Comparison of ENCODE assay signal across 32 cellular contexts in genomic region chr2:10387033-10387432, GRCh38.
DNase-seq lines count a peak whose midpoint lies in the region; ATAC-seq and TF ChIP-seq lines count a peak whose summit lies in the region.
"Had no signal": no experiment of that assay in that cellular context is flagged by ENCODE, and none has a peak within 500 bp of the region (broad histone marks: within the 10 kb centered on the region; RNA-seq: fewer than 3 reads in every experiment).

No MANE protein-coding gene starts in this region.

- POLR2A ChIA-PET in CD8-positive, alpha-beta T cell (lab: Charles Lee): interaction anchor here (1.1 kb wide), 1 partner anchor 57 kb away, joined by 4 read pairs; no protein-coding TSS in a partner anchor
- POLR2A ChIA-PET in IMR-90 (lab: Charles Lee; ENCODE audit: unreplicated experiment): no interaction called here
- POLR2A ChIA-PET in activated B cell treated with CpG ODN at 0.5 μM for 24 hours (lab: Charles Lee): no interaction called here

- H3K4me3 ChIP-seq in CD8-positive, alpha-beta T cell (ENCODE audit: low read depth, low read length): no peak overlapping the region
- H3K4me3 ChIP-seq in IMR-90 (ENCODE audit: insufficient read depth, low read depth, low read length): no peak overlapping the region
- H3K4me3 ChIP-seq: GM23248, neural progenitor cell, sigmoid colon, SJSA1, thoracic aorta had no signal

- dilution Hi-C loops in IMR-90 (cut with HindIII; ENCODE audit: low sequenced_read_pairs, unreplicated experiment): no loop called here

- H3K9ac ChIP-seq in IMR-90 (ENCODE audit: low read depth, low read length): no peak overlapping the region
- H3K9ac ChIP-seq: neural progenitor cell had no signal

- no peak for TF ChIP-seq CTCF in CD8-positive, alpha-beta T cell (IDR thresholded peaks at IDR 0.05)
- TF ChIP-seq CTCF in IMR-90 (conservative IDR thresholded peaks at IDR 0.05; ENCODE audit: low read depth, low read length) (no peak), activated B cell treated with CpG ODN at 0.5 μM for 24 hours (IDR thresholded peaks at IDR 0.05) (no peak), GM20000 (IDR thresholded peaks at IDR 0.05; ENCODE audit: extremely low read depth, missing control alignments) (no peak)

- BruUV-seq in IMR-90 (replicated peaks; lab: Mats Ljungman, UMichigan): no TSS peak

- H2BK5ac ChIP-seq in IMR-90 (ENCODE audit: low read depth, low read length, poor library complexity, severe bottlenecking): no peak overlapping the region

- H3K18ac ChIP-seq in IMR-90 (ENCODE audit: low read depth, low read length): no peak overlapping the region

- peak overlapping the region; percentile 16; the same call in 1 of the 2 replicates for H3K4ac ChIP-seq in IMR-90 (ENCODE audit: low read depth, low read length)

- H3K27me3 Mint-ChIP-seq in CD8-positive, alpha-beta T cell (ENCODE audit: low read depth): no peaks in the 10 kb centered on the region
- no peaks in the 10 kb centered on the region for H3K27me3 Mint-ChIP-seq in activated B cell treated with CpG ODN at 0.5 μM for 24 hours
- H3K27me3 Mint-ChIP-seq: activated naive CD8-positive, alpha-beta T cell; CD4-positive, alpha-beta memory T cell had no signal

- H3K14ac ChIP-seq in IMR-90 (replicated peaks; ENCODE audit: low read depth, low read length): no peak overlapping the region

- TF ChIP-seq RAD21 in IMR-90 (IDR thresholded peaks at IDR 0.05; ENCODE audit: low read length): no peak

- DNase-seq in CD8-positive, alpha-beta T cell: no peak
- DNase-seq in IMR-90: no peak
- no peak for DNase-seq in activated B cell treated with CpG ODN at 0.5 μM for 24 hours
- DNase-seq in stimulated activated effector memory CD8-positive, alpha-beta T cell treated with anti-CD3 and anti-CD28 coated beads, Interleukin-12 subunit alpha, Interleukin-12 subunit beta, amount 100 ng/mL, for 72 hours (ENCODE audit: low spot score in 2 of 2): no peak
- no peak for DNase-seq in GM20000 (ENCODE audit: low spot score)
- DNase-seq: activated CD4-positive, CD25-positive, alpha-beta regulatory T cell treated with anti-CD3 and anti-CD28 coated beads, Interleukin-2, amount 50 U/mL, for 72 hours; activated T-cell treated with anti-CD3 and anti-CD28 coated beads for 4 hours; anterior cingulate cortex; CD4-positive, alpha-beta memory T cell; DMS153; effector CD4-positive, alpha-beta T cell; GDM1; GM23248; islet precursor cell; Kasumi-1; mammary epithelial cell; MV-4-11; NCI-H1694; NCI-H2171 treated with DMSO at 0.1 percent for 48 hours; NCI-H69; sigmoid colon; stimulated activated naive CD8-positive, alpha-beta T cell treated with anti-CD3 and anti-CD28 coated beads, Interleukin-15, Interleukin-2, amounts not matched to agents 100 U/mL and 50 U/mL, for 24 hours; T-helper 1 cell had no signal

- H3K56ac ChIP-seq in IMR-90 (ENCODE audit: extremely low read depth, insufficient read depth, low read length): no peak overlapping the region

- H3K79me1 ChIP-seq in IMR-90 (ENCODE audit: low read depth in 1 of 2, low read length in 2 of 2): peaks cover 12 to 34% of the 10 kb centered on the region in 2 experiments; a peak in 3 of 4 replicates

- no peak overlapping the region for H2BK120ac ChIP-seq in IMR-90 (ENCODE audit: low read depth, low read length)

- H2BK15ac ChIP-seq in IMR-90 (ENCODE audit: low read depth, low read length): peak overlapping the region; percentile 3; the same call in 1 of the 3 replicates

- no peaks in the 10 kb centered on the region for H3K36me3 ChIP-seq in CD8-positive, alpha-beta T cell (ENCODE audit: insufficient read depth, low read length)
- H3K36me3 ChIP-seq in IMR-90 (ENCODE audit: control insufficient read depth, insufficient read depth, low read length): no peaks in the 10 kb centered on the region
- H3K36me3 ChIP-seq: neural progenitor cell, sigmoid colon, SJSA1, thoracic aorta had no signal

- peaks cover 18% of the 10 kb centered on the region; the same call in 1 of the 2 replicates for H4K20me1 ChIP-seq in IMR-90 (ENCODE audit: insufficient read depth, low read length)

- no peaks in the 10 kb centered on the region for H3K9me3 Mint-ChIP-seq in CD8-positive, alpha-beta T cell
- no peaks in the 10 kb centered on the region for H3K9me3 Mint-ChIP-seq in activated B cell treated with CpG ODN at 0.5 μM for 24 hours
- H3K9me3 Mint-ChIP-seq in stimulated activated effector memory CD8-positive, alpha-beta T cell treated with anti-CD3 and anti-CD28 coated beads, Interleukin-12 subunit alpha, Interleukin-12 subunit beta, amount 100 ng/mL, for 72 hours: no peaks in the 10 kb centered on the region
- H3K9me3 Mint-ChIP-seq: CD4-positive, alpha-beta memory T cell; neural progenitor cell had no signal

- H3K9me1 ChIP-seq in IMR-90 (ENCODE audit: insufficient read depth, low read length): peaks cover 23% of the 10 kb centered on the region

- in situ Hi-C loops in IMR-90 (cut with MboI; ENCODE audit: low sequenced_read_pairs): no loop called here

- no peak overlapping the region for H3K4me3 Mint-ChIP-seq in CD8-positive, alpha-beta T cell
- H3K4me3 Mint-ChIP-seq in activated B cell treated with CpG ODN at 0.5 μM for 24 hours: no peak overlapping the region
- no peak overlapping the region for H3K4me3 Mint-ChIP-seq in stimulated activated effector memory CD8-positive, alpha-beta T cell treated with anti-CD3 and anti-CD28 coated beads, Interleukin-12 subunit alpha, Interleukin-12 subunit beta, amount 100 ng/mL, for 72 hours
- H3K4me3 Mint-ChIP-seq: neural progenitor cell had no signal

- peaks cover 87% of the 10 kb centered on the region for H3K4me1 Mint-ChIP-seq in CD8-positive, alpha-beta T cell (ENCODE audit: low read depth)
- peaks cover 77% of the 10 kb centered on the region for H3K4me1 Mint-ChIP-seq in activated B cell treated with CpG ODN at 0.5 μM for 24 hours
- H3K4me1 Mint-ChIP-seq in stimulated activated effector memory CD8-positive, alpha-beta T cell treated with anti-CD3 and anti-CD28 coated beads, Interleukin-12 subunit alpha, Interleukin-12 subunit beta, amount 100 ng/mL, for 72 hours: peaks cover 73% of the 10 kb centered on the region

- H3K4me1 ChIP-seq in CD8-positive, alpha-beta T cell (ENCODE audit: insufficient read depth, low read length): peaks cover 77% of the 10 kb centered on the region
- peaks cover 24% of the 10 kb centered on the region for H3K4me1 ChIP-seq in IMR-90 (ENCODE audit: control insufficient read depth, insufficient read depth, low read length)

- intact Hi-C loops in CD8-positive, alpha-beta T cell (cut with DNase I, micrococcal nuclease): no loop called here
- intact Hi-C loops in IMR-90 (cut with micrococcal nuclease): no loop called here
- intact Hi-C loops in activated B cell treated with CpG ODN at 0.5 μM for 24 hours (cut with micrococcal nuclease): no loop called here

- H2AK5ac ChIP-seq in IMR-90 (ENCODE audit: low read depth, low read length): peak overlapping the region; percentile 62; the same call in 1 of the 2 replicates

- no peak overlapping the region for H2AK9ac ChIP-seq in IMR-90 (replicated peaks; ENCODE audit: low read depth, low read length, poor library complexity)

- whole genome bisulfite sequencing in IMR-90 (ENCODE audit: extremely low coverage in 2 of 2, insufficient read length in 1 of 2), 2 experiments: 100% methylated on average over 1 of the region's 14 CpGs; no CpG with 5 or more reads in 1 of the 2 experiments

- no peaks in the 10 kb centered on the region for H3K27me3 ChIP-seq in CD8-positive, alpha-beta T cell (ENCODE audit: insufficient read depth, low read length)
- H3K27me3 ChIP-seq in IMR-90 (ENCODE audit: control insufficient read depth, insufficient read depth, low read length): no peaks in the 10 kb centered on the region
- H3K27me3 ChIP-seq: neural progenitor cell, sigmoid colon, SJSA1 had no signal

- no peak overlapping the region for H3K23ac ChIP-seq in IMR-90 (ENCODE audit: low read depth, low read length)

- no peak overlapping the region for H4K91ac ChIP-seq in IMR-90 (ENCODE audit: insufficient read depth, low read depth, low read length)

- H3K27ac Mint-ChIP-seq in CD8-positive, alpha-beta T cell: peak overlapping the region; percentile 71
- H3K27ac Mint-ChIP-seq in activated B cell treated with CpG ODN at 0.5 μM for 24 hours: peak overlapping the region; percentile 13
- H3K27ac Mint-ChIP-seq in stimulated activated effector memory CD8-positive, alpha-beta T cell treated with anti-CD3 and anti-CD28 coated beads, Interleukin-12 subunit alpha, Interleukin-12 subunit beta, amount 100 ng/mL, for 72 hours: peak overlapping the region; percentile 89
- H3K27ac Mint-ChIP-seq: neural progenitor cell, progenitor cell of endocrine pancreas had no signal

- H4K5ac ChIP-seq in IMR-90 (ENCODE audit: low read depth, low read length): no peak overlapping the region

- no peaks in the 10 kb centered on the region for H3K9me3 ChIP-seq in CD8-positive, alpha-beta T cell (ENCODE audit: low read length)
- H3K9me3 ChIP-seq in IMR-90 (ENCODE audit: control insufficient read depth, insufficient read depth, low read length): no peaks in the 10 kb centered on the region
- H3K9me3 ChIP-seq: sigmoid colon, SJSA1, thoracic aorta had no signal

- no peak overlapping the region for H4K8ac ChIP-seq in IMR-90 (ENCODE audit: low read depth in 2 of 2, low read length in 2 of 2)

- H2BK20ac ChIP-seq in IMR-90 (ENCODE audit: low read depth, low read length): peak overlapping the region; percentile 75

- H2AFZ ChIP-seq in IMR-90 (replicated peaks; ENCODE audit: low read length, poor library complexity): no peak overlapping the region
- H2AFZ ChIP-seq: GM23248, neural progenitor cell had no signal

- no peak for ATAC-seq in CD8-positive, alpha-beta T cell
- ATAC-seq in IMR-90 (ENCODE audit: low read depth): no peak
- ATAC-seq in activated B cell treated with CpG ODN at 0.5 μM for 24 hours (ENCODE audit: low read depth): no peak
- no peak for ATAC-seq in stimulated activated effector memory CD8-positive, alpha-beta T cell treated with anti-CD3 and anti-CD28 coated beads, Interleukin-12 subunit alpha, Interleukin-12 subunit beta, amount 100 ng/mL, for 72 hours
- no peak for ATAC-seq in HG03139 (IDR thresholded peaks at IDR 0.05; ENCODE audit: unreplicated experiment)
- ATAC-seq in GM19395 (IDR thresholded peaks at IDR 0.05; ENCODE audit: unreplicated experiment): no peak
- no peak for ATAC-seq in GM19023 (IDR thresholded peaks at IDR 0.05; ENCODE audit: unreplicated experiment)

- no peak for TF ChIP-seq POLR2A in IMR-90 (IDR thresholded peaks at IDR 0.05; ENCODE audit: low read depth, low read length)

- H3K36me3 Mint-ChIP-seq in CD8-positive, alpha-beta T cell: peaks cover 12% of the 10 kb centered on the region
- no peaks in the 10 kb centered on the region for H3K36me3 Mint-ChIP-seq in activated B cell treated with CpG ODN at 0.5 μM for 24 hours (ENCODE audit: low read depth)
- peaks cover 13% of the 10 kb centered on the region for H3K36me3 Mint-ChIP-seq in stimulated activated effector memory CD8-positive, alpha-beta T cell treated with anti-CD3 and anti-CD28 coated beads, Interleukin-12 subunit alpha, Interleukin-12 subunit beta, amount 100 ng/mL, for 72 hours
- H3K36me3 Mint-ChIP-seq: neural progenitor cell had no signal

- H3K27ac ChIP-seq in CD8-positive, alpha-beta T cell (ENCODE audit: low read depth, low read length): no peak overlapping the region
- no peak overlapping the region for H3K27ac ChIP-seq in IMR-90 (ENCODE audit: insufficient read depth, low read length)
- H3K27ac ChIP-seq: epithelial cell of prostate, GM23248, neural progenitor cell, sigmoid colon, SJSA1, thoracic aorta had no signal

- CTCF ChIA-PET in CD8-positive, alpha-beta T cell (lab: Charles Lee): no interaction called here
- CTCF ChIA-PET in IMR-90 (lab: Yijun Ruan, JAX): no interaction called here
- CTCF ChIA-PET in activated B cell treated with CpG ODN at 0.5 μM for 24 hours (lab: Charles Lee): no interaction called here

- H3K4me2 ChIP-seq in IMR-90 (ENCODE audit: low read depth, low read length): no peak overlapping the region
- H3K4me2 ChIP-seq: neural progenitor cell had no signal

Comparison
In these comparisons a context has a peak if more than half of its experiments do, and no peak if none do; other contexts are left out.
1. H3K27ac Mint-ChIP-seq: peak in every context shown above with its lines; median percentile 89 in stimulated activated effector memory CD8-positive, alpha-beta T cell treated with anti-CD3 and anti-CD28 coated beads, Interleukin-12 subunit alpha, Interleukin-12 subunit beta, amount 100 ng/mL, for 72 hours; 71 in CD8-positive, alpha-beta T cell; 13 in activated B cell treated with CpG ODN at 0.5 μM for 24 hours.